8 cellular contexts compared by ENCODE assay signal in the genomic region with DNA sequence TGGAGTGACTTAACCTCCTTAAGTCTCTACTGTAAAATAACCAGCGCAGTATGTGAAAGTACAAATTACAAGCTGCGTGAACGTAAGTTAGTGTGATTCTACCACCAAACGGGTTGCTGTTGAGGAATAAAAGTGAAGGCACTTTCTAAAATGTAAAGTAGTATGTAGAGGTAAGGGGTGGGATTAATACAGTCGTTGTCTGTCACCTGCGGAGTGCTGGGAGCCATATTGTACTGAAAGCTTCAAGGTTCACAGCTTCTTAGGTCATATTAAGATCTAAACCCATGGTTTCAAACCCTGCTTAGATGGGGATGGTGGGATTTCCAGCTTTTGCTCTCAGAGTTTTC. TPM values are rescaled to one million over a fixed set of nuclear protein-coding genes. Genes with fewer than 3 reads are reported as not detected.
A peak's percentile ranks its signal among the peaks of the same experiment; 100 is the strongest.
DNase-seq lines count a peak whose midpoint lies in the region; ATAC-seq and TF ChIP-seq lines count a peak whose summit lies in the region.

No MANE protein-coding gene starts in this region.

- intact Hi-C loops in heart right ventricle (cut with DNase I), result loop anchor here in 1 of 10 donors (5.0 kb wide), 1 partner anchor 110 kb away; no protein-coding TSS in a partner anchor
- intact Hi-C loops in left cardiac atrium (cut with DNase I), result loop anchor here in 1 of 2 donors (10.0 kb wide), 1 partner anchor 97 kb away; a partner anchor contains a TSS
- intact Hi-C loops in testis (cut with DNase I; ENCODE audit: low total_unique reads), result no loop called here

- ATAC-seq in heart right ventricle, result no peak
- ATAC-seq in left cardiac atrium, result no peak

- no peak for TF ChIP-seq POLR2A in testis (IDR thresholded peaks at IDR 0.05)

- H3K4me3 ChIP-seq in heart right ventricle (peak overlapping the region in 9 of 10 donors; percentile 76 to 99 (median 81)), iPS-18c (ENCODE audit: insufficient read depth, low read depth, low read length) (peak overlapping the region; percentile 96), testis (peak overlapping the region; percentile 74 to 97)

- WGBS in heart right ventricle, 2 donors, result 11 to 12% methylated on average over 6 of the region's 6 CpGs
- WGBS in testis, 2 donors, result 3 to 10% methylated on average over 6 of the region's 6 CpGs

- DNase-seq in heart right ventricle, result no peak
- DNase-seq in left cardiac atrium, result no peak
- DNase-seq in activated CD4-positive, alpha-beta T cell treated with anti-CD3 and anti-CD28 coated beads, Interleukin-2, amount 50 U/mL, for 1 hour, result peak; percentile 2
- peak; percentile 46 for DNase-seq in testis
- no peak for DNase-seq in ureter (ENCODE audit: low spot score)
- no peak for DNase-seq in NCI-H1105 treated with DMSO at 0.1 percent for 48 hours (lab: John Stamatoyannopoulos, UW)
- no peak for DNase-seq in nucleus accumbens (lab: John Stamatoyannopoulos, UW)

- H3K27ac ChIP-seq in heart right ventricle (peak overlapping the region; percentile 82 to 96 (median 92)), testis (peak overlapping the region; percentile 87 to 92)

- H3K9me3 ChIP-seq in heart right ventricle (no peaks in the 10 kb centered on the region), iPS-18c (ENCODE audit: control insufficient read depth, insufficient read depth, low read length) (no peaks in the 10 kb centered on the region), testis (no peaks in the 10 kb centered on the region)

- H3K4me1 ChIP-seq in heart right ventricle (peaks cover 0 to 62% (median 44%) of the 10 kb centered on the region in 9 donors), testis (peaks cover 23% of the 10 kb centered on the region)

- TF ChIP-seq CTCF in heart right ventricle (IDR thresholded peaks at IDR 0.05) (no peak), testis (IDR thresholded peaks at IDR 0.05) (no peak)

- H3K27me3 ChIP-seq in heart right ventricle (no peaks in the 10 kb centered on the region), testis (no peaks in the 10 kb centered on the region)

- H3K36me3 ChIP-seq in heart right ventricle (peaks cover 0 to 11% (median 0%) of the 10 kb centered on the region in 9 donors), testis (ENCODE audit: low read depth, missing control alignments) (no peaks in the 10 kb centered on the region)

RNA-seq across cellular contexts. Expression of a gene that starts 1.4 kb away (rescaled TPM):
- total RNA-seq in heart right ventricle, result 10 to 100 TPM; 14.7 to 21.4 (median 18.5) TPM
- polyA plus RNA-seq in heart right ventricle, result 1 to 10 TPM; 6.9 to 9.5 TPM
- 10 to 100 TPM; 13.4 to 16.5 TPM for total RNA-seq in left cardiac atrium
- total RNA-seq in testis, result 10 to 100 TPM; 73.3 to 81.2 TPM
- polyA plus RNA-seq in testis (ENCODE audit: insufficient read depth, low read depth, low replicate concordance), result 53.0 TPM
- 44.7 TPM for total RNA-seq in ureter

RNA-seq across cellular contexts. Expression of a gene that starts 1.6 kb away (rescaled TPM):
- total RNA-seq in heart right ventricle, result 10 to 100 TPM; 49.6 to 66.8 (median 62.5) TPM
- 10 to 100 TPM; 50.4 to 60.7 TPM for polyA plus RNA-seq in heart right ventricle
- 10 to 100 TPM; 52.2 to 60.3 TPM for total RNA-seq in left cardiac atrium
- total RNA-seq in testis, result 100 to 1,000 TPM in 1 of 2 donors, 10 to 100 TPM in 1; 96.4 to 122 TPM
- polyA plus RNA-seq in testis (ENCODE audit: insufficient read depth, low read depth, low replicate concordance), result 224 TPM
- 122 TPM for total RNA-seq in ureter

RNA-seq across cellular contexts. Expression of a gene that starts 57.6 kb away (rescaled TPM):
- 10 to 100 TPM; 39.9 to 53.9 (median 45.9) TPM for total RNA-seq in heart right ventricle
- 10 to 100 TPM; 33.4 to 57.9 TPM for polyA plus RNA-seq in heart right ventricle
- total RNA-seq in left cardiac atrium, result 10 to 100 TPM; 52.3 to 60.3 TPM
- 10 to 100 TPM; 88.8 to 92.4 TPM for total RNA-seq in testis
- polyA plus RNA-seq in testis (ENCODE audit: insufficient read depth, low read depth, low replicate concordance), result 128 TPM
- 43.3 TPM for total RNA-seq in ureter

Comparison
In these comparisons a context has a peak if more than half of its experiments do, and no peak if none do; other contexts are left out.
1. DNase-seq: peak in activated CD4-positive, alpha-beta T cell treated with anti-CD3 and anti-CD28 coated beads, Interleukin-2, amount 50 U/mL, for 1 hour (single experiment) and testis (single experiment); none in heart right ventricle (0 of 2), left cardiac atrium (single experiment), ureter (single experiment), NCI-H1105 treated with DMSO at 0.1 percent for 48 hours (single experiment) and nucleus accumbens (0 of 56).
2. Peak in every context shown above with its lines, with median percentiles within 50 percentile points of each other: H3K4me3 ChIP-seq.